ENCODE assay signal across 8 cellular contexts in genomic region chr12:49367381-49368239, GRCh38. TPM values are rescaled to one million over a fixed set of nuclear protein-coding genes. Genes with fewer than 3 reads are reported as not detected.
DNase-seq lines count a peak whose midpoint lies in the region; ATAC-seq and TF ChIP-seq lines count a peak whose summit lies in the region.

SPATS2 (plus strand) TSS chr12:49367462; CDS start chr12:49461013, 93,551 bp downstream.

- CTCF ChIA-PET in HEK293T (lab: Yijun Ruan, JAX): interaction anchor here (0.6 to 2.1 kb wide), 10 partner anchors 9 to 477 kb away, joined by 3 to 17 read pairs (median 4); no protein-coding TSS in a partner anchor

- WGBS in adrenal gland, 4 donors: 1 to 3% (median 1%) methylated on average over 27 to 52 of the region's 52 CpGs
- whole genome bisulfite sequencing in hepatocyte (ENCODE audit: low lambda C conversion rate, missing lambda C conversion rate): under 1% methylated on average over 19 of the region's 52 CpGs

- TF ChIP-seq POLR2A in adrenal gland (IDR thresholded peaks at IDR 0.05) (peak in 1 of 2 donors; percentile 37), gastrocnemius medialis (IDR thresholded peaks at IDR 0.05) (peak; percentile 19 to 39)

- intact Hi-C loops in adrenal gland (cut with DNase I): no loop called here
- intact Hi-C loops in gastrocnemius medialis (cut with DNase I; ENCODE audit: low total_unique reads): no loop called here

- H2AFZ ChIP-seq in hepatocyte: peak within 1 kb of the TSS; percentile 92

- H3K27ac ChIP-seq in adrenal gland (peak within 1 kb of the TSS; percentile 46 to 97 (median 93)), hepatocyte (peak within 1 kb of the TSS; percentile 97), gastrocnemius medialis (peak within 1 kb of the TSS; percentile 96 to 98 (median 97))

- peak within 1 kb of the TSS; percentile 91 for H3K4me2 ChIP-seq in hepatocyte

- TF ChIP-seq CTCF in adrenal gland (IDR thresholded peaks at IDR 0.05): no peak
- TF ChIP-seq CTCF in hepatocyte (IDR thresholded peaks at IDR 0.05; ENCODE audit: poor library complexity): no peak
- TF ChIP-seq CTCF in gastrocnemius medialis (IDR thresholded peaks at IDR 0.05 in 4 of 5, conservative IDR thresholded peaks at IDR 0.05 in 1 of 5): no peak

- H3K9me3 ChIP-seq in adrenal gland (replicated peaks in 1 of 3) (no peaks in the 10 kb centered on the region), hepatocyte (ENCODE audit: low read depth) (no peaks in the 10 kb centered on the region), gastrocnemius medialis (no peaks in the 10 kb centered on the region)

- H3K4me3 ChIP-seq in adrenal gland (peak within 1 kb of the TSS; percentile 57 to 90 (median 71)), hepatocyte (peak within 1 kb of the TSS; percentile 80), gastrocnemius medialis (peak within 1 kb of the TSS; percentile 82 to 98 (median 87))

- H3K4me1 ChIP-seq in adrenal gland (replicated peaks in 1 of 2) (peaks cover 16 to 36% of the 10 kb centered on the region in 2 donors), hepatocyte (ENCODE audit: insufficient read depth) (peaks cover 22% of the 10 kb centered on the region), gastrocnemius medialis (peaks cover 27 to 30% of the 10 kb centered on the region in 2 donors)

- POLR2A ChIA-PET in HEK293T (lab: Yijun Ruan, JAX): interaction anchor here (0.6 to 2.8 kb wide), 54 partner anchors 9 to 374 kb away, joined by 3 to 34 read pairs (median 5); partner anchors contain the start of genes DNAJC22, MCRS1, PRPF40B and PRPH

- peaks cover 49% of the 10 kb centered on the region for H3K79me2 ChIP-seq in hepatocyte

- no peak for ATAC-seq in gastrocnemius medialis

- H4K20me1 ChIP-seq in hepatocyte (ENCODE audit: insufficient read depth, poor library complexity, severe bottlenecking): peaks cover 8% of the 10 kb centered on the region

- DNase-seq in NCI-H2196 (lab: John Stamatoyannopoulos, UW; ENCODE audit: unreplicated experiment) (peak; percentile 31), NCI-H2196 treated with DMSO at 0.1 percent for 48 hours (lab: John Stamatoyannopoulos, UW; ENCODE audit: unreplicated experiment) (no peak), M059J (ENCODE audit: low read depth) (peak; percentile 38), adrenal gland (peak in 6 of 7 donors; percentile 92 to 96 (median 94)), hepatocyte (ENCODE audit: low spot score) (no peak), gastrocnemius medialis (peak; percentile 79 to 87), AML-193 (lab: John Stamatoyannopoulos, UW) (no peak), HEK293T (ENCODE audit: extremely low spot score) (no peak)

- H3K27me3 ChIP-seq in adrenal gland: no peaks in the 10 kb centered on the region
- no peaks in the 10 kb centered on the region for H3K27me3 ChIP-seq in hepatocyte
- no peaks in the 10 kb centered on the region for H3K27me3 ChIP-seq in gastrocnemius medialis

- no peaks in the 10 kb centered on the region for H3K9me2 ChIP-seq in hepatocyte (replicated peaks; ENCODE audit: insufficient read depth)

- in situ Hi-C loops in gastrocnemius medialis (cut with MboI; ENCODE audit: low sequenced_read_pairs in 4 of 4): no loop called here

- H3K36me3 ChIP-seq in adrenal gland (replicated peaks in 1 of 2) (no peaks in the 10 kb centered on the region), hepatocyte (replicated peaks; ENCODE audit: insufficient read depth, low read depth) (no peaks in the 10 kb centered on the region), gastrocnemius medialis (no peaks in the 10 kb centered on the region)

TF ChIP-seq in HEK293T, 16 proteins besides CTCF, POLR2A, EP300 and RAD21:
- TF ChIP-seq SUZ12 (IDR thresholded peaks at IDR 0.05): no peak
- TF ChIP-seq HDGF (IDR thresholded peaks at IDR 0.05; ENCODE audit: borderline replicate concordance): no peak
- TF ChIP-seq SP1 (IDR thresholded peaks at IDR 0.05): no peak
- TF ChIP-seq ELF4 (IDR thresholded peaks at IDR 0.05): no peak
- TF ChIP-seq CTBP1 (IDR thresholded peaks at IDR 0.05; ENCODE audit: borderline replicate concordance): no peak
- no peak for TF ChIP-seq PKNOX1 (IDR thresholded peaks at IDR 0.05)
- no peak for TF ChIP-seq FOXA1 (IDR thresholded peaks at IDR 0.05)
- TF ChIP-seq FOXK2 (IDR thresholded peaks at IDR 0.05): no peak
- no peak for TF ChIP-seq NFRKB (IDR thresholded peaks at IDR 0.05)
- no peak for TF ChIP-seq LEF1 (IDR thresholded peaks at IDR 0.05; ENCODE audit: borderline replicate concordance)
- TF ChIP-seq L3MBTL2 (conservative IDR thresholded peaks at IDR 0.05): no peak
- no peak for TF ChIP-seq ARNT (IDR thresholded peaks at IDR 0.05)
- TF ChIP-seq ZNF384 (IDR thresholded peaks at IDR 0.05): no peak
- TF ChIP-seq BHLHE40 (IDR thresholded peaks at IDR 0.05; ENCODE audit: borderline replicate concordance): no peak

RNA-seq across cellular contexts. Expression of gene SPATS2, which starts in this region (rescaled TPM):
- 12.3 and 29.9 TPM in 2 replicates for total RNA-seq in M059J (2014; rRNA removed; shearing (Covaris generic))
- total RNA-seq in adrenal gland (10 to 100 TPM in 6 of 8 donors, 1 to 10 TPM in 2; 4.9 to 21.4 (median 13.7) TPM), hepatocyte (24.9 and 26.5 TPM in 2 replicates), gastrocnemius medialis (1 to 10 TPM; 5.3 to 7.8 (median 6.7) TPM)
- polyA plus RNA-seq in adrenal gland (10 to 100 TPM; 11.0 to 23.1 (median 19.1) TPM), hepatocyte (36.8 and 39.8 TPM in 2 replicates)

Comparison
In these comparisons a context has a peak if more than half of its experiments do, and no peak if none do; other contexts are left out.
1. DNase-seq: peak in NCI-H2196 (single experiment), M059J (single experiment), adrenal gland (6 of 7) and gastrocnemius medialis (2 of 2); none in NCI-H2196 treated with DMSO at 0.1 percent for 48 hours (single experiment), hepatocyte (single experiment), AML-193 (0 of 2) and HEK293T (single experiment).
2. Peak in every context shown above with its lines, with median percentiles within 50 percentile points of each other: H3K27ac ChIP-seq and H3K4me3 ChIP-seq.